ENCODE assay signal across 16 cellular contexts in genomic region chr13:114061047-114061446, GRCh38.
"Had no signal": no experiment of that assay in that cellular context is flagged by ENCODE, and none has a peak within 500 bp of the region (broad histone marks: within the 10 kb centered on the region; RNA-seq: fewer than 3 reads in every experiment).

No MANE protein-coding gene starts in this region.

- H3K9me3 ChIP-seq: suprapubic skin, upper lobe of right lung had no signal

- H3K27me3 ChIP-seq: suprapubic skin, upper lobe of right lung had no signal

- FAIRE-seq: endometrium, frontal cortex, keratinocyte had no signal

- H3K27ac ChIP-seq: suprapubic skin, upper lobe of right lung had no signal

- ATAC-seq: left lobe of liver, upper lobe of right lung had no signal

- H3K36me3 Mint-ChIP-seq: activated naive CD8-positive, alpha-beta T cell had no signal

- H3K27me3 Mint-ChIP-seq: activated CD4-positive, alpha-beta T cell treated with anti-CD3 and anti-CD28 coated beads, Interleukin-2, amount 10 ng/mL, durations not matched to agents 24 days and 14 days; activated naive CD8-positive, alpha-beta T cell; stimulated activated naive CD8-positive, alpha-beta T cell treated with anti-CD3 and anti-CD28 coated beads, Interleukin-15, Interleukin-2, amounts not matched to agents 100 ng/mL and 50 ng/mL, for 24 hours had no signal

- DNase-seq: activated CD4-positive, alpha-beta T cell treated with anti-CD3 and anti-CD28 coated beads, Interleukin-2, amount 10 ng/mL, durations not matched to agents 24 days and 14 days; activated CD8-positive, alpha-beta memory T cell treated with anti-CD3 and anti-CD28 coated beads, Interleukin-2, amount 50 U/mL, for 4 hours; activated gamma-delta T cell; activated T-cell treated with anti-CD3 and anti-CD28 coated beads, Interleukin-2, amount 50 U/mL, for 48 hours; erythroblast; head of caudate nucleus; mammary epithelial cell; stimulated activated CD4-positive, alpha-beta T cell treated with anti-CD3 and anti-CD28 coated beads, Interleukin-2, amount 100 ng/mL, for 24 hours; upper lobe of right lung had no signal

- H3K27ac Mint-ChIP-seq: activated CD4-positive, alpha-beta T cell treated with anti-CD3 and anti-CD28 coated beads, Interleukin-2, amount 10 ng/mL, durations not matched to agents 24 days and 14 days; stimulated activated naive CD8-positive, alpha-beta T cell treated with anti-CD3 and anti-CD28 coated beads, Interleukin-15, Interleukin-2, amounts not matched to agents 100 ng/mL and 50 ng/mL, for 24 hours had no signal

- H3K4me3 Mint-ChIP-seq: activated CD4-positive, alpha-beta T cell treated with anti-CD3 and anti-CD28 coated beads, Interleukin-2, amount 10 ng/mL, durations not matched to agents 24 days and 14 days; activated naive CD8-positive, alpha-beta T cell; stimulated activated naive CD8-positive, alpha-beta T cell treated with anti-CD3 and anti-CD28 coated beads, Interleukin-15, Interleukin-2, amounts not matched to agents 100 ng/mL and 50 ng/mL, for 24 hours had no signal

- H3K9me3 Mint-ChIP-seq: activated CD4-positive, alpha-beta T cell treated with anti-CD3 and anti-CD28 coated beads, Interleukin-2, amount 10 ng/mL, durations not matched to agents 24 days and 14 days; stimulated activated naive CD8-positive, alpha-beta T cell treated with anti-CD3 and anti-CD28 coated beads, Interleukin-15, Interleukin-2, amounts not matched to agents 100 ng/mL and 50 ng/mL, for 24 hours had no signal

- H3K36me3 ChIP-seq: upper lobe of right lung had no signal

- H3K4me3 ChIP-seq: suprapubic skin, upper lobe of right lung had no signal
